Comparison of ENCODE assay signal across 8 cellular contexts in genomic region chr4:162163892-162164759, GRCh38. TPM values are rescaled to one million over a fixed set of nuclear protein-coding genes. Genes with fewer than 3 reads are reported as not detected.
DNase-seq lines count a peak whose midpoint lies in the region; ATAC-seq, FAIRE-seq and TF ChIP-seq lines count a peak whose summit lies in the region.

FSTL5 (minus strand) TSS chr4:162164000; CDS start chr4:162111396, 52,604 bp downstream.

- no peaks in the 10 kb centered on the region for H3K9me1 ChIP-seq in endothelial cell of umbilical vein (replicated peaks; ENCODE audit: control insufficient read depth, extremely low read depth, insufficient read depth, low read length)

- H3K27ac Mint-ChIP-seq in mesothelial cell of epicardium: no peak within 1 kb of the TSS
- H3K27ac Mint-ChIP-seq in stimulated activated memory B cell treated with anti-CD40 and anti-IgM and Interleukin-4, amounts not matched to agents 10 μg/mL and 1 μg/mL and 100 μg/mL, for 72 hours: no peak within 1 kb of the TSS

- H2AFZ ChIP-seq in GM23248: peak within 1 kb of the TSS; percentile 60
- peak within 1 kb of the TSS; percentile 90 for H2AFZ ChIP-seq in endothelial cell of umbilical vein (ENCODE audit: low read depth, low read length)

- no peaks in the 10 kb centered on the region for H3K9me2 ChIP-seq in GM23248 (ENCODE audit: insufficient read depth)

- no peaks in the 10 kb centered on the region for H3K36me3 Mint-ChIP-seq in mesothelial cell of epicardium
- H3K36me3 Mint-ChIP-seq in stimulated activated memory B cell treated with anti-CD40 and anti-IgM and Interleukin-4, amounts not matched to agents 10 μg/mL and 1 μg/mL and 100 μg/mL, for 72 hours: no peaks in the 10 kb centered on the region

- peak; percentile 48 for ATAC-seq in stimulated activated memory B cell treated with anti-CD40 and anti-IgM and Interleukin-4, amounts not matched to agents 10 μg/mL and 1 μg/mL and 100 μg/mL, for 72 hours

- no peak within 1 kb of the TSS for H3K9ac ChIP-seq in GM23248
- peak within 1 kb of the TSS; percentile 55 for H3K9ac ChIP-seq in endothelial cell of umbilical vein (replicated peaks; ENCODE audit: extremely low read depth, insufficient read depth, low read length)

- POLR2A ChIA-PET in endothelial cell of umbilical vein (lab: Charles Lee): no interaction called here

- no peaks in the 10 kb centered on the region for H3F3A ChIP-seq in GM23248 (ENCODE audit: insufficient read depth)

- H3K27me3 Mint-ChIP-seq in mesothelial cell of epicardium (ENCODE audit: low read depth): peaks cover 30% of the 10 kb centered on the region
- H3K27me3 Mint-ChIP-seq in stimulated activated memory B cell treated with anti-CD40 and anti-IgM and Interleukin-4, amounts not matched to agents 10 μg/mL and 1 μg/mL and 100 μg/mL, for 72 hours: no peaks in the 10 kb centered on the region

- in situ Hi-C loops in GM23248 (cut with MboI): no loop called here

- TF ChIP-seq POLR2A in endothelial cell of umbilical vein (IDR thresholded peaks at IDR 0.05; ENCODE audit: low read depth, low read length): peak; percentile 52

- H3K27me3 ChIP-seq in GM23248 (replicated peaks; ENCODE audit: insufficient read depth) (no peaks in the 10 kb centered on the region), endothelial cell of umbilical vein (ENCODE audit: control insufficient read depth in 2 of 2, insufficient read depth in 2 of 2, low read length in 2 of 2) (peaks cover 0 to 1% of the 10 kb centered on the region in 2 experiments)

- H3K79me2 ChIP-seq in GM23248 (ENCODE audit: insufficient read depth) (no peaks in the 10 kb centered on the region), endothelial cell of umbilical vein (ENCODE audit: control insufficient read depth, insufficient read depth, low read length) (no peaks in the 10 kb centered on the region)

- no peak within 1 kb of the TSS for H3K27ac ChIP-seq in GM23248
- H3K27ac ChIP-seq in endothelial cell of umbilical vein (ENCODE audit: insufficient read depth, low read depth, low read length): peak within 1 kb of the TSS; percentile 5

- H3K4me1 ChIP-seq in GM23248 (ENCODE audit: insufficient read depth) (no peaks in the 10 kb centered on the region), endothelial cell of umbilical vein (ENCODE audit: control insufficient read depth, extremely low read depth, insufficient read depth, low read length) (peaks cover 13% of the 10 kb centered on the region)

- peaks cover 12% of the 10 kb centered on the region for H3K4me1 Mint-ChIP-seq in mesothelial cell of epicardium
- H3K4me1 Mint-ChIP-seq in stimulated activated memory B cell treated with anti-CD40 and anti-IgM and Interleukin-4, amounts not matched to agents 10 μg/mL and 1 μg/mL and 100 μg/mL, for 72 hours: peaks cover 8% of the 10 kb centered on the region

- TSS peak; percentile 92 for BruUV-seq in endothelial cell of umbilical vein (replicated peaks; lab: Mats Ljungman, UMichigan)

- H3K4me3 ChIP-seq in GM23248 (peak within 1 kb of the TSS; percentile 34; the same call in 1 of the 2 replicates), endothelial cell of umbilical vein (replicated peaks in 1 of 3; ENCODE audit: insufficient read depth in 1 of 3, low read depth in 1 of 3, low read length in 3 of 3) (peak within 1 kb of the TSS; percentile 4 to 82 (median 79))

- H3K4me3 Mint-ChIP-seq in mesothelial cell of epicardium: peak within 1 kb of the TSS; percentile 85
- H3K4me3 Mint-ChIP-seq in stimulated activated memory B cell treated with anti-CD40 and anti-IgM and Interleukin-4, amounts not matched to agents 10 μg/mL and 1 μg/mL and 100 μg/mL, for 72 hours: peak within 1 kb of the TSS; percentile 50

- H4K20me1 ChIP-seq in GM23248 (ENCODE audit: insufficient read depth) (no peaks in the 10 kb centered on the region), endothelial cell of umbilical vein (replicated peaks; ENCODE audit: control insufficient read depth, extremely low read depth, insufficient read depth, low read length) (no peaks in the 10 kb centered on the region)

- H3K9me3 Mint-ChIP-seq in mesothelial cell of epicardium: no peaks in the 10 kb centered on the region
- no peaks in the 10 kb centered on the region for H3K9me3 Mint-ChIP-seq in stimulated activated memory B cell treated with anti-CD40 and anti-IgM and Interleukin-4, amounts not matched to agents 10 μg/mL and 1 μg/mL and 100 μg/mL, for 72 hours

- FAIRE-seq in endothelial cell of umbilical vein (lab: Jason Lieb, UNC): peak; percentile 72

- intact Hi-C loops in endothelial cell of umbilical vein (cut with micrococcal nuclease): loop anchor here (1.0 to 10.0 kb wide), 4 partner anchors 227 to 717 kb away; no protein-coding TSS in a partner anchor

- DNase-seq in GM10266 (ENCODE audit: extremely low spot score) (peak; percentile 35), GM23248 (peak; percentile 27), LHCN-M2 (ENCODE audit: low read depth) (peak; percentile 76), endothelial cell of umbilical vein (ENCODE audit: low read depth, low spot score) (peak; percentile 82), mesothelial cell of epicardium (ENCODE audit: low spot score in 2 of 2, unreplicated experiment in 2 of 2) (peak; percentile 29 to 71), DMS79 treated with DMSO at 0.1 percent for 48 hours (lab: John Stamatoyannopoulos, UW) (no peak)
- DNase-seq in activated CD4-positive, alpha-beta T cell treated with anti-CD3 and anti-CD28 coated beads for 4 hours: peak; percentile 5 to 11

- CTCF ChIA-PET in endothelial cell of umbilical vein (lab: Charles Lee): interaction anchor here (0.6 to 2.3 kb wide), 9 partner anchors 27 to 910 kb away, joined by 3 to 5 read pairs (median 4); no protein-coding TSS in a partner anchor

- H3K36me3 ChIP-seq in GM23248 (ENCODE audit: low read depth): no peaks in the 10 kb centered on the region
- H3K36me3 ChIP-seq in endothelial cell of umbilical vein (ENCODE audit: control insufficient read depth in 2 of 2, extremely low read depth in 1 of 2, insufficient read depth in 2 of 2, low read length in 2 of 2): no peaks in the 10 kb centered on the region

- dilution Hi-C loops in endothelial cell of umbilical vein (cut with MboI; ENCODE audit: extremely low pct_ligation_motif_present, low sequenced_read_pairs): no loop called here

- WGBS in GM23248 (ENCODE audit: low coverage in 1 of 2, low lambda C conversion rate in 2 of 2, missing lambda C conversion rate in 2 of 2), 2 experiments: 8 to 11% methylated on average over 37 to 39 of the region's 39 CpGs

- no peaks in the 10 kb centered on the region for H3K9me3 ChIP-seq in GM23248 (ENCODE audit: low read depth)
- H3K9me3 ChIP-seq in endothelial cell of umbilical vein (replicated peaks; ENCODE audit: control insufficient read depth, insufficient read depth, low read length): no peaks in the 10 kb centered on the region

- TF ChIP-seq CTCF in GM10266 (IDR thresholded peaks at IDR 0.05; ENCODE audit: control insufficient read depth, insufficient read depth, low read depth, missing control alignments) (no peak), endothelial cell of umbilical vein (IDR thresholded peaks at IDR 0.05; ENCODE audit: extremely low read depth in 1 of 2, insufficient read depth in 1 of 2, low read depth in 1 of 2, low read length in 2 of 2) (no peak), mesothelial cell of epicardium (IDR thresholded peaks at IDR 0.05; ENCODE audit: unreplicated experiment) (no peak)

- peak within 1 kb of the TSS; percentile 32 for H3K4me2 ChIP-seq in GM23248 (ENCODE audit: unreplicated experiment)
- H3K4me2 ChIP-seq in endothelial cell of umbilical vein (ENCODE audit: insufficient read depth, low read length): peak within 1 kb of the TSS; percentile 94

TF ChIP-seq in endothelial cell of umbilical vein, 7 proteins besides CTCF, POLR2A, EP300 and RAD21:
- TF ChIP-seq EZH2 (IDR thresholded peaks at IDR 0.05; ENCODE audit: borderline replicate concordance, low read depth, low read length, severe bottlenecking) (no peak), JUN (IDR thresholded peaks at IDR 0.05; ENCODE audit: borderline replicate concordance, insufficient read depth, insufficient read length, low read depth) (no peak), FOS (IDR thresholded peaks at IDR 0.05; ENCODE audit: borderline replicate concordance, insufficient read depth, low read length) (no peak), GATA2 (IDR thresholded peaks at IDR 0.05; ENCODE audit: insufficient read depth, insufficient read length, low read depth, low read length) (no peak), POLR2AphosphoS5 (IDR thresholded peaks at IDR 0.05; ENCODE audit: insufficient read depth, low read depth, low read length) (peak; percentile 14)

RNA-seq across cellular contexts. Expression of gene FSTL5, which starts in this region (rescaled TPM):
- total RNA-seq in GM23248 (2014; rRNA removed; shearing (Covaris generic)): not detected in 2 replicates
- not detected in 2 replicates for polyA plus RNA-seq in GM23248 (2016; fragmentation: Nextera tagmentation; extraction: Ambion mirVana)
- not detected in 2 replicates for total RNA-seq in LHCN-M2 (2014; rRNA removed)
- polyA plus RNA-seq in LHCN-M2 (2012): not detected
- 1.3 and 1.6 TPM in 2 replicates for total RNA-seq in endothelial cell of umbilical vein
- 1.9 and 2.2 TPM in 2 replicates for polyA plus RNA-seq in endothelial cell of umbilical vein
- polyA plus RNA-seq in endothelial cell of umbilical vein (2011; cell fraction: cytosol; rRNA removed): 2.4 and 3.1 TPM in 2 replicates
- polyA plus RNA-seq in endothelial cell of umbilical vein (2011; cell fraction: nucleus; rRNA removed): 2.9 and 3.4 TPM in 2 replicates
- 2.1 and 4.6 TPM in 2 replicates for polyA plus RNA-seq in endothelial cell of umbilical vein (2012)
- polyA minus RNA-seq in endothelial cell of umbilical vein: 8.6 and 10.2 TPM in 2 replicates
- not detected for polyA minus RNA-seq in endothelial cell of umbilical vein (2011; cell fraction: cytosol; rRNA and poly(A)+ RNA removed)
- 30.5 and 36.0 TPM in 2 replicates for polyA minus RNA-seq in endothelial cell of umbilical vein (2011; cell fraction: nucleus; rRNA and poly(A)+ RNA removed)
- total RNA-seq in mesothelial cell of epicardium: 0.04 to 0.16 TPM (median 0.09 TPM) in 3 replicates

Comparison
In these comparisons a context has a peak if more than half of its experiments do, and no peak if none do; other contexts are left out.
1. Peak in DNase-seq, H3K4me3 ChIP-seq and H3K4me2 ChIP-seq in GM23248; RNA of the gene not detected or under 1 TPM.
2. Peak in DNase-seq in LHCN-M2; RNA of the gene not detected or under 1 TPM.
3. Peak in DNase-seq in mesothelial cell of epicardium; RNA of the gene not detected or under 1 TPM.